Comparison of ENCODE assay signal across 16 cellular contexts in genomic region chr10:97509120-97509670, GRCh38. TPM values are rescaled to one million over a fixed set of nuclear protein-coding genes. Genes with fewer than 3 reads are reported as not detected.
A peak's percentile ranks its signal among the peaks of the same experiment; 100 is the strongest.
DNase-seq lines count a peak whose midpoint lies in the region; ATAC-seq, FAIRE-seq and TF ChIP-seq lines count a peak whose summit lies in the region.
"Had no signal": no experiment of that assay in that cellular context is flagged by ENCODE, and none has a peak within 500 bp of the region (broad histone marks: within the 10 kb centered on the region; RNA-seq: fewer than 3 reads in every experiment).

No MANE protein-coding gene starts in this region.

- no peak for TF ChIP-seq CTCF in H9 (conservative IDR thresholded peaks at IDR 0.05)
- no peak for TF ChIP-seq CTCF in K562 (IDR thresholded peaks at IDR 0.05 in 2 of 3, conservative IDR thresholded peaks at IDR 0.05 in 1 of 3; ENCODE audit: insufficient read depth in 2 of 3, low read depth in 1 of 3, low read length in 3 of 3)
- no peak for TF ChIP-seq CTCF in spleen (IDR thresholded peaks at IDR 0.05 in 8 of 11, conservative IDR thresholded peaks at IDR 0.05 in 3 of 11)

- H4K91ac ChIP-seq in H9 (ENCODE audit: insufficient read length, low read depth, low read length) = no peak overlapping the region

- no peak overlapping the region for H3K56ac ChIP-seq in H9 (ENCODE audit: insufficient read length, low read depth, low read length)

- no peaks in the 10 kb centered on the region for H3K9me1 ChIP-seq in K562 (ENCODE audit: control insufficient read depth, insufficient read depth, low read length)

- H4K5ac ChIP-seq in H9 (ENCODE audit: insufficient read length, low read depth, low read length) = no peak overlapping the region

- H2AFZ ChIP-seq in H9 (ENCODE audit: low read length) (no peak overlapping the region), K562 (ENCODE audit: low read depth, low read length) (no peak overlapping the region)

- no peak overlapping the region for H2BK5ac ChIP-seq in H9 (ENCODE audit: insufficient read length, low read length)

- no peak overlapping the region for H2BK120ac ChIP-seq in H9 (ENCODE audit: low read depth, low read length, poor library complexity, severe bottlenecking)

- no peak for TF ChIP-seq POLR2A in K562 (conservative IDR thresholded peaks at IDR 0.05)
- TF ChIP-seq POLR2A in spleen (IDR thresholded peaks at IDR 0.05) = no peak

- H3K79me1 ChIP-seq in H9 (ENCODE audit: insufficient read depth, low read depth, low read length, poor library complexity, severe bottlenecking) = no peaks in the 10 kb centered on the region

- no peaks in the 10 kb centered on the region for H3K27me3 ChIP-seq in H9 (ENCODE audit: insufficient read depth, low read length)
- peaks cover 0 to 3% of the 10 kb centered on the region in 2 experiments; a peak in 2 of 5 replicates for H3K27me3 ChIP-seq in K562 (ENCODE audit: control insufficient read depth in 2 of 2, insufficient read depth in 2 of 2, low read length in 2 of 2)
- H3K27me3 ChIP-seq in spleen (replicated peaks in 1 of 7) = peaks cover 0 to 4% (median 0%) of the 10 kb centered on the region in 7 donors

- no peak overlapping the region for H2BK15ac ChIP-seq in H9 (ENCODE audit: low read depth, low read length)

- peaks cover 5% of the 10 kb centered on the region for H3K4me1 Mint-ChIP-seq in activated CD4-positive, alpha-beta memory T cell treated with anti-CD3 and anti-CD28 coated beads for 36 hours (ENCODE audit: low read depth)
- H3K4me1 Mint-ChIP-seq in activated CD4-positive, alpha-beta memory T cell treated with anti-CD3 and anti-CD28 coated beads, Interleukin-2, amount 10 ng/mL, durations not matched to agents 7 days and 5 days = no peaks in the 10 kb centered on the region
- H3K4me1 Mint-ChIP-seq in H9 (peaks cover 16 to 25% of the 10 kb centered on the region in 2 experiments), T-cell (no peaks in the 10 kb centered on the region)
- H3K4me1 Mint-ChIP-seq: CD4-positive, CD25-positive, alpha-beta regulatory T cell; IgD-negative memory B cell had no signal

- no peaks in the 10 kb centered on the region for H3K36me3 Mint-ChIP-seq in activated CD4-positive, alpha-beta memory T cell treated with anti-CD3 and anti-CD28 coated beads for 36 hours
- H3K36me3 Mint-ChIP-seq in activated CD4-positive, alpha-beta memory T cell treated with anti-CD3 and anti-CD28 coated beads, Interleukin-2, amount 10 ng/mL, durations not matched to agents 7 days and 5 days (ENCODE audit: low read depth) = no peaks in the 10 kb centered on the region
- H3K36me3 Mint-ChIP-seq in H9 (ENCODE audit: insufficient read depth in 1 of 3, low read depth in 3 of 3) (no peaks in the 10 kb centered on the region), T-cell (no peaks in the 10 kb centered on the region)
- H3K36me3 Mint-ChIP-seq: CD4-positive, CD25-positive, alpha-beta regulatory T cell; IgD-negative memory B cell had no signal

- H4K8ac ChIP-seq in H9 (replicated peaks; ENCODE audit: insufficient read length, low read depth, low read length) = no peak overlapping the region

- BruUV-seq in K562 (replicated peaks; lab: Mats Ljungman, UMichigan) = no TSS peak

- no CpG with 5 or more reads among the region's 7 CpGs for WGBS in H9 (ENCODE audit: extremely low coverage, insufficient read length, low lambda C conversion rate)
- WGBS in K562 (ENCODE audit: insufficient coverage, low coverage, missing lambda C conversion rate) = 20% methylated on average over 7 of the region's 7 CpGs
- 52 to 92% (median 86%) methylated on average over 7 of the region's 7 CpGs for WGBS in spleen, 5 donors

- H4K20me1 ChIP-seq in H9 (ENCODE audit: control insufficient read depth, insufficient read depth, insufficient read length) = no peaks in the 10 kb centered on the region
- H4K20me1 ChIP-seq in K562 (replicated peaks; ENCODE audit: control insufficient read depth, insufficient read depth, low read length) = no peaks in the 10 kb centered on the region

- intact Hi-C loops in activated CD4-positive, alpha-beta memory T cell treated with anti-CD3 and anti-CD28 coated beads for 36 hours (cut with micrococcal nuclease) = no loop called here
- intact Hi-C loops in K562 (cut with micrococcal nuclease) = no loop called here
- intact Hi-C loops in spleen (cut with DNase I; ENCODE audit: low total_unique reads) = no loop called here
- intact Hi-C loops in left ventricle myocardium superior (cut with micrococcal nuclease) = no loop called here

- TF ChIP-seq RAD21 in K562 (CRISPR knock-in tag; conservative IDR thresholded peaks at IDR 0.05 in 1 of 2, IDR thresholded peaks at IDR 0.05 in 1 of 2) = no peak

- no peak overlapping the region for H3T11ph ChIP-seq in H9 (ENCODE audit: low read length)

- no peak overlapping the region for H3K27ac Mint-ChIP-seq in activated CD4-positive, alpha-beta memory T cell treated with anti-CD3 and anti-CD28 coated beads for 36 hours
- H3K27ac Mint-ChIP-seq in activated CD4-positive, alpha-beta memory T cell treated with anti-CD3 and anti-CD28 coated beads, Interleukin-2, amount 10 ng/mL, durations not matched to agents 7 days and 5 days = no peak overlapping the region
- H3K27ac Mint-ChIP-seq in H9 (no peak overlapping the region), T-cell (no peak overlapping the region)
- H3K27ac Mint-ChIP-seq: CD4-positive, CD25-positive, alpha-beta regulatory T cell; IgD-negative memory B cell had no signal

- no peak overlapping the region for H3K23ac ChIP-seq in H9 (ENCODE audit: insufficient read length, low read depth, low read length)

- H3K9me3 ChIP-seq in H9 (ENCODE audit: control insufficient read depth, low read depth, low read length) = no peaks in the 10 kb centered on the region
- H3K9me3 ChIP-seq in K562 (replicated peaks; ENCODE audit: control insufficient read depth, insufficient read depth, low read depth, low read length) = no peaks in the 10 kb centered on the region
- H3K9me3 ChIP-seq in spleen = no peaks in the 10 kb centered on the region

- FAIRE-seq in K562 (lab: Jason Lieb, UNC) = no peak

- no peak overlapping the region for H3K27ac ChIP-seq in H9 (ENCODE audit: insufficient read length, low read depth, low read length)
- H3K27ac ChIP-seq in K562 (ENCODE audit: extremely low read depth, low read depth, low read length) = no peak overlapping the region
- no peak overlapping the region for H3K27ac ChIP-seq in spleen
- H3K27ac ChIP-seq: 22Rv1, KMS-11 had no signal

- H3K4ac ChIP-seq in H9 (ENCODE audit: low read depth, low read length) = no peak overlapping the region

- no peak overlapping the region for H2BK20ac ChIP-seq in H9 (ENCODE audit: low read depth, low read length, poor library complexity, severe bottlenecking)

- TF ChIP-seq EP300 in K562 (IDR thresholded peaks at IDR 0.05; ENCODE audit: low read length) = no peak

- H2AK5ac ChIP-seq in H9 (ENCODE audit: insufficient read length, low read length) = peak overlapping the region; percentile 52

- DNase-seq in activated CD4-positive, alpha-beta memory T cell treated with anti-CD3 and anti-CD28 coated beads for 36 hours = peak; percentile 18
- no peak for DNase-seq in activated CD4-positive, alpha-beta memory T cell treated with anti-CD3 and anti-CD28 coated beads, Interleukin-2, amount 10 ng/mL, durations not matched to agents 7 days and 5 days
- DNase-seq in H9 (no peak), K562 (ENCODE audit: extremely low read depth in 1 of 4, low spot score in 3 of 4) (no peak), spleen (peak; percentile 35), T-cell (no peak), left ventricle myocardium superior (no peak)
- DNase-seq: CD4-positive, CD25-positive, alpha-beta regulatory T cell; DMS53; GF-D8; H7 had no signal

- H3K14ac ChIP-seq in H9 (ENCODE audit: insufficient read depth, low read length) = no peak overlapping the region

- ATAC-seq in K562 (no peak), GM21526 (IDR thresholded peaks at IDR 0.05; ENCODE audit: low FRiP score, unreplicated experiment) (no peak), T-cell (replicated peaks in 1 of 4) (no peak), left ventricle myocardium superior (no peak)

- no peaks in the 10 kb centered on the region for H3K79me2 ChIP-seq in H9 (ENCODE audit: insufficient read depth, low read length)
- no peaks in the 10 kb centered on the region for H3K79me2 ChIP-seq in K562 (ENCODE audit: control insufficient read depth, insufficient read depth, low read length)

- H3K9me3 Mint-ChIP-seq in activated CD4-positive, alpha-beta memory T cell treated with anti-CD3 and anti-CD28 coated beads for 36 hours = no peaks in the 10 kb centered on the region
- no peaks in the 10 kb centered on the region for H3K9me3 Mint-ChIP-seq in activated CD4-positive, alpha-beta memory T cell treated with anti-CD3 and anti-CD28 coated beads, Interleukin-2, amount 10 ng/mL, durations not matched to agents 7 days and 5 days
- H3K9me3 Mint-ChIP-seq in H9 = no peaks in the 10 kb centered on the region
- H3K9me3 Mint-ChIP-seq in T-cell = no peaks in the 10 kb centered on the region
- H3K9me3 Mint-ChIP-seq: CD4-positive, CD25-positive, alpha-beta regulatory T cell; HFFc6; IgD-negative memory B cell had no signal

- no peaks in the 10 kb centered on the region for H3K4me1 ChIP-seq in H9 (ENCODE audit: insufficient read depth, low read length)
- peaks cover 0 to 7% of the 10 kb centered on the region in 2 experiments; a peak in 3 of 5 replicates for H3K4me1 ChIP-seq in K562 (replicated peaks in 1 of 2; ENCODE audit: control insufficient read depth in 2 of 2, insufficient read depth in 2 of 2, low read length in 2 of 2)
- H3K4me1 ChIP-seq in spleen = peaks cover 0 to 18% (median 0%) of the 10 kb centered on the region in 6 donors

- H2BK12ac ChIP-seq in H9 (ENCODE audit: insufficient read length, low read depth, low read length) = no peak overlapping the region

- no peak overlapping the region for H3K4me3 Mint-ChIP-seq in activated CD4-positive, alpha-beta memory T cell treated with anti-CD3 and anti-CD28 coated beads for 36 hours
- no peak overlapping the region for H3K4me3 Mint-ChIP-seq in activated CD4-positive, alpha-beta memory T cell treated with anti-CD3 and anti-CD28 coated beads, Interleukin-2, amount 10 ng/mL, durations not matched to agents 7 days and 5 days
- H3K4me3 Mint-ChIP-seq in H9 (no peak overlapping the region), T-cell (no peak overlapping the region)
- H3K4me3 Mint-ChIP-seq: CD4-positive, CD25-positive, alpha-beta regulatory T cell; HFFc6; IgD-negative memory B cell had no signal

- H3K23me2 ChIP-seq in H9 (ENCODE audit: insufficient read length, low read depth, low read length, poor library complexity, severe bottlenecking) = no peaks in the 10 kb centered on the region

- POLR2A ChIA-PET in activated CD4-positive, alpha-beta memory T cell treated with anti-CD3 and anti-CD28 coated beads for 36 hours (lab: Charles Lee) = interaction anchor here (0.5 kb wide), 1 partner anchor 367 kb away, joined by 3 read pairs; no protein-coding TSS in a partner anchor
- POLR2A ChIA-PET in activated CD4-positive, alpha-beta memory T cell treated with anti-CD3 and anti-CD28 coated beads, Interleukin-2, amount 10 ng/mL, durations not matched to agents 7 days and 5 days (lab: Charles Lee) = no interaction called here
- POLR2A ChIA-PET in K562 (lab: Yijun Ruan, JAX) = no interaction called here
- POLR2A ChIA-PET in T-cell (lab: Charles Lee) = no interaction called here

- H3K36me3 ChIP-seq in K562 (ENCODE audit: control insufficient read depth, insufficient read depth, low read length) (no peaks in the 10 kb centered on the region), spleen (no peaks in the 10 kb centered on the region)

- in situ Hi-C loops in K562 (cut with MboI) = no loop called here

- no peaks in the 10 kb centered on the region for H3K27me3 Mint-ChIP-seq in activated CD4-positive, alpha-beta memory T cell treated with anti-CD3 and anti-CD28 coated beads for 36 hours
- H3K27me3 Mint-ChIP-seq in activated CD4-positive, alpha-beta memory T cell treated with anti-CD3 and anti-CD28 coated beads, Interleukin-2, amount 10 ng/mL, durations not matched to agents 7 days and 5 days = peaks cover 19% of the 10 kb centered on the region
- H3K27me3 Mint-ChIP-seq in H9 (ENCODE audit: low read depth) = no peaks in the 10 kb centered on the region
- H3K27me3 Mint-ChIP-seq in T-cell = peaks cover 0 to 6% of the 10 kb centered on the region in 2 donors

- H3K9ac ChIP-seq in H9 (ENCODE audit: extremely low read depth, insufficient read length, low read length) = no peak overlapping the region
- no peak overlapping the region for H3K9ac ChIP-seq in K562 (ENCODE audit: insufficient read depth in 1 of 2, low read depth in 2 of 2, low read length in 2 of 2)
- H3K9ac ChIP-seq: KMS-11 had no signal

- CTCF ChIA-PET in activated CD4-positive, alpha-beta memory T cell treated with anti-CD3 and anti-CD28 coated beads for 36 hours (lab: Charles Lee) = interaction anchor here (1.2 to 1.6 kb wide), 3 partner anchors 25 to 63 kb away, joined by 3 to 7 read pairs (median 4); no protein-coding TSS in a partner anchor
- CTCF ChIA-PET in activated CD4-positive, alpha-beta memory T cell treated with anti-CD3 and anti-CD28 coated beads, Interleukin-2, amount 10 ng/mL, durations not matched to agents 7 days and 5 days (lab: Charles Lee) = no interaction called here
- CTCF ChIA-PET in K562 (lab: Yijun Ruan, JAX; ENCODE audit: low intra/inter-chr PET ratio) = no interaction called here
- CTCF ChIA-PET in T-cell (lab: Charles Lee) = no interaction called here

- H3K4me3 ChIP-seq in K562 (no peak overlapping the region), spleen (no peak overlapping the region)

- H3K4me2 ChIP-seq in H9 (ENCODE audit: insufficient read depth, insufficient read length, low read length) = no peak overlapping the region
- no peak overlapping the region for H3K4me2 ChIP-seq in K562 (ENCODE audit: insufficient read depth, low read length)
- H3K4me2 ChIP-seq: KMS-11 had no signal

- H3K18ac ChIP-seq in H9 (ENCODE audit: insufficient read length, low read depth, low read length) = no peak overlapping the region

RNA-seq across cellular contexts. Expression of gene UBTD1, which starts 10.5 kb away (rescaled TPM):
- total RNA-seq in activated CD4-positive, alpha-beta memory T cell treated with anti-CD3 and anti-CD28 coated beads for 36 hours = 1 to 10 TPM; 1.6 to 2.6 TPM
- 1 to 10 TPM; 1.4 to 1.6 TPM for total RNA-seq in activated CD4-positive, alpha-beta memory T cell treated with anti-CD3 and anti-CD28 coated beads, Interleukin-2, amount 10 ng/mL, durations not matched to agents 7 days and 5 days
- total RNA-seq in H9 (2021) = 18.1 and 19.0 TPM in 2 replicates
- 0.56 TPM in 1 of 2 replicates, not detected in the other for total RNA-seq in K562 (2011; cell fraction: chromatin; rRNA removed; ENCODE audit: low replicate concordance)
- total RNA-seq in K562 (2011; cell fraction: nucleolus; rRNA removed) = 0.67 and 0.79 TPM in 2 replicates
- total RNA-seq in K562 (2011; cell fraction: nucleoplasm; rRNA removed) = 0.46 and 0.51 TPM in 2 replicates
- total RNA-seq in K562 (2014; rRNA removed) = 1.1 and 2.2 TPM in 2 replicates
- total RNA-seq in K562 (2014; rRNA removed; fragmentation: Illumina TruSeq; extraction: Trizol) = 0.11 and 0.13 TPM in 2 replicates
- total RNA-seq in K562 (2015; rRNA removed; fragmentation: Illumina TruSeq; extraction: Trizol) = 0.75 and 1.0 TPM in 2 replicates
- total RNA-seq in K562 (2021) = 1.3 and 2.2 TPM in 2 replicates
- polyA plus RNA-seq in K562 (2011; rRNA removed) = 0.61 and 1.0 TPM in 2 replicates
- polyA plus RNA-seq in K562 (2011; cell fraction: cytosol; rRNA removed) = 1.5 and 3.4 TPM in 2 replicates
- 0.81 and 1.5 TPM in 2 replicates for polyA plus RNA-seq in K562 (2011; cell fraction: nucleus; rRNA removed)
- 1.6 and 2.6 TPM in 2 replicates for polyA plus RNA-seq in K562 (2012)
- polyA plus RNA-seq in K562 (2014; fragmentation: Illumina TruSeq; extraction: Trizol) = 0.52 and 0.91 TPM in 2 replicates
- under 1 TPM in 1 of 2 experiments, not detected in 1; 0.08 TPM for polyA plus RNA-seq in K562 (2014; fragmentation: Nextera tagmentation; extraction: Ambion mirVana)
- 0.92 and 1.6 TPM in 2 replicates for polyA plus RNA-seq in K562 (2014; rRNA removed)
- polyA minus RNA-seq in K562 (2011; rRNA and poly(A)+ RNA removed) = 0.30 and 0.49 TPM in 2 replicates
- polyA minus RNA-seq in K562 (2011; cell fraction: cytosol; rRNA and poly(A)+ RNA removed) = 0.73 and 1.1 TPM in 2 replicates
- polyA minus RNA-seq in K562 (2011; cell fraction: nucleus; rRNA and poly(A)+ RNA removed) = 0.27 and 0.44 TPM in 2 replicates
- 10 to 100 TPM in 6 of 7 donors, 1 to 10 TPM in 1; 8.0 to 17.6 (median 12.1) TPM for total RNA-seq in spleen
- 10 to 100 TPM in 1 of 3 donors, 1 to 10 TPM in 2; 4.5 to 11.5 (median 6.8) TPM for polyA plus RNA-seq in spleen
- 1 to 10 TPM; 1.0 to 2.4 (median 1.9) TPM for total RNA-seq in T-cell
- total RNA-seq in left ventricle myocardium superior = 28.1 TPM

RNA-seq across cellular contexts. Expression of gene MMS19, which starts 11.0 kb away (rescaled TPM):
- 10 to 100 TPM; 84.7 to 86.8 TPM for total RNA-seq in activated CD4-positive, alpha-beta memory T cell treated with anti-CD3 and anti-CD28 coated beads for 36 hours
- 10 to 100 TPM; 60.6 to 66.3 TPM for total RNA-seq in activated CD4-positive, alpha-beta memory T cell treated with anti-CD3 and anti-CD28 coated beads, Interleukin-2, amount 10 ng/mL, durations not matched to agents 7 days and 5 days
- total RNA-seq in H9 (2021) (102 and 104 TPM in 2 replicates), K562 (2014; rRNA removed) (68.9 and 74.1 TPM in 2 replicates), K562 (2014; rRNA removed; fragmentation: Illumina TruSeq; extraction: Trizol) (51.3 and 60.4 TPM in 2 replicates), K562 (2015; rRNA removed; fragmentation: Illumina TruSeq; extraction: Trizol) (52.8 and 56.3 TPM in 2 replicates), K562 (2021) (70.6 and 75.6 TPM in 2 replicates), spleen (10 to 100 TPM; 54.5 to 91.5 (median 59.7) TPM), T-cell (100 to 1,000 TPM in 2 of 5 donors, 10 to 100 TPM in 3; 73.8 to 106 (median 93.7) TPM), left ventricle myocardium superior (38.4 TPM)
- 168 and 315 TPM in 2 replicates for total RNA-seq in K562 (2011; cell fraction: chromatin; rRNA removed; ENCODE audit: low replicate concordance)
- total RNA-seq in K562 (2011; cell fraction: nucleolus; rRNA removed) = 168 and 191 TPM in 2 replicates
- total RNA-seq in K562 (2011; cell fraction: nucleoplasm; rRNA removed) = 147 and 149 TPM in 2 replicates
- polyA plus RNA-seq in K562 (2011; rRNA removed) (110 and 113 TPM in 2 replicates), K562 (2014; fragmentation: Illumina TruSeq; extraction: Trizol) (61.1 and 62.1 TPM in 2 replicates), K562 (2014; fragmentation: Nextera tagmentation; extraction: Ambion mirVana) (10 to 100 TPM; 40.1 to 62.9 TPM), K562 (2014; rRNA removed) (71.7 and 74.6 TPM in 2 replicates), spleen (100 to 1,000 TPM in 1 of 3 donors, 10 to 100 TPM in 2; 53.5 to 101 (median 78.7) TPM)
- polyA plus RNA-seq in K562 (2011; cell fraction: cytosol; rRNA removed) = 113 and 145 TPM in 2 replicates
- 256 and 261 TPM in 2 replicates for polyA plus RNA-seq in K562 (2011; cell fraction: nucleus; rRNA removed)
- 42.5 and 45.3 TPM in 2 replicates for polyA plus RNA-seq in K562 (2012)
- 119 and 129 TPM in 2 replicates for polyA minus RNA-seq in K562 (2011; rRNA and poly(A)+ RNA removed)
- polyA minus RNA-seq in K562 (2011; cell fraction: cytosol; rRNA and poly(A)+ RNA removed) = 48.5 and 68.5 TPM in 2 replicates
- 67.3 and 95.6 TPM in 2 replicates for polyA minus RNA-seq in K562 (2011; cell fraction: nucleus; rRNA and poly(A)+ RNA removed)

Comparison
In these comparisons a context has a peak if more than half of its experiments do, and no peak if none do; other contexts are left out.
1. DNase-seq: peak in activated CD4-positive, alpha-beta memory T cell treated with anti-CD3 and anti-CD28 coated beads for 36 hours (single experiment) and spleen (single experiment); none in activated CD4-positive, alpha-beta memory T cell treated with anti-CD3 and anti-CD28 coated beads, Interleukin-2, amount 10 ng/mL, durations not matched to agents 7 days and 5 days (single experiment), H9 (single experiment), K562 (0 of 4), T-cell (0 of 34) and left ventricle myocardium superior (single experiment).